1 cellular context compared by ENCODE assay signal in the genomic region with DNA sequence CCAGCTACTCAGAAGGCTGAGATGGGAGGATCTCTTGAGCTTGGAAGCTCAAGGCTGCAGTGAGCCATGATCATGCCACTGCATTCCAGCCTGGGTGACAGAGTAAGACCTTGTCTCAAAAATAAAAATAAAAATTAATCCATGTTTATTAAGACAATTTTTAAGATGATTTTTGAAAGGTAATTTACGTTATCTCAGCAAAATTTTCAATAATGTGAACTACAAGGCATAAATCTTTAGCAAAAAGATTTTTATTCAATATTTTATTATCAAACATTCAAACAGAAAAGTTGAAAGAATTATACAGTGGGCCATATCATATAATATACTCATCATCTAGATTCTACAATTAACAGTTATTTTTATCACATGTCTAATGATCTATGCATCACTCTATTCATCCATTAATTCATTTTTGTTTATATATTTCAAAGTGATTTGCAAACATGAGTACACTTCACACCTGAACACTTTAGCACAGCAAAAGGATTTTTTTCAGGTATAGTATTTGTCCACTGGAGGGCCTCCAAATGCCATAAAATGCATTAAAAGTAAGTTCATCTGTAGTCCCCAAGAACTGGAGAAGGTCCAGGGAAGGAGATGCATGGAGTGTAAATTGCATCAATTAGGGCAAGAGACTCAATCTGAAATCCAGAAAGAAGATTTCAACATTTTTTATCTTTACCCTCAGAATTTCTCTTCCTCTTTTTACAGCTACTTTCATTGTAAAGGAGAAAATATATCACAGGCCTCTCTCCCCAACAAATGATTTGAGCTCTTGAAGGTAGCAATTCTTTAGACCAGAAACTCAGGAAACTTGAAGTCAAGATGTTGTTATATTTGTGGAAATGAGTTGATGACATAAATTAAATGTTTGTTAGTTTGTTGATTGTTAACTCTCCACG.
TF ChIP-seq lines count a peak whose summit lies in the region.

No MANE protein-coding gene starts in this region.

TF ChIP-seq in GM12878, 131 proteins besides CTCF, POLR2A, EP300 and RAD21 (continued from another document):
- peak; percentile 38; the same call in 1 of the 2 replicates for TF ChIP-seq SPI1 (IDR thresholded peaks at IDR 0.05; ENCODE audit: borderline replicate concordance, insufficient read depth, low read depth, low read length)
- peak; percentile 87 for TF ChIP-seq SMC3 (IDR thresholded peaks at IDR 0.05; ENCODE audit: borderline replicate concordance, low read length)
- TF ChIP-seq GABPA (IDR thresholded peaks at IDR 0.05; ENCODE audit: low read depth): no peak
- no peak for TF ChIP-seq HDAC6 (IDR thresholded peaks at IDR 0.05; ENCODE audit: unreplicated experiment)
- no peak for TF ChIP-seq NR2F1 (conservative IDR thresholded peaks at IDR 0.05)
- no peak for TF ChIP-seq KDM1A (IDR thresholded peaks at IDR 0.05; ENCODE audit: borderline replicate concordance)
- no peak for TF ChIP-seq CREM (IDR thresholded peaks at IDR 0.05; ENCODE audit: low read depth)
- TF ChIP-seq, protein P1, sequence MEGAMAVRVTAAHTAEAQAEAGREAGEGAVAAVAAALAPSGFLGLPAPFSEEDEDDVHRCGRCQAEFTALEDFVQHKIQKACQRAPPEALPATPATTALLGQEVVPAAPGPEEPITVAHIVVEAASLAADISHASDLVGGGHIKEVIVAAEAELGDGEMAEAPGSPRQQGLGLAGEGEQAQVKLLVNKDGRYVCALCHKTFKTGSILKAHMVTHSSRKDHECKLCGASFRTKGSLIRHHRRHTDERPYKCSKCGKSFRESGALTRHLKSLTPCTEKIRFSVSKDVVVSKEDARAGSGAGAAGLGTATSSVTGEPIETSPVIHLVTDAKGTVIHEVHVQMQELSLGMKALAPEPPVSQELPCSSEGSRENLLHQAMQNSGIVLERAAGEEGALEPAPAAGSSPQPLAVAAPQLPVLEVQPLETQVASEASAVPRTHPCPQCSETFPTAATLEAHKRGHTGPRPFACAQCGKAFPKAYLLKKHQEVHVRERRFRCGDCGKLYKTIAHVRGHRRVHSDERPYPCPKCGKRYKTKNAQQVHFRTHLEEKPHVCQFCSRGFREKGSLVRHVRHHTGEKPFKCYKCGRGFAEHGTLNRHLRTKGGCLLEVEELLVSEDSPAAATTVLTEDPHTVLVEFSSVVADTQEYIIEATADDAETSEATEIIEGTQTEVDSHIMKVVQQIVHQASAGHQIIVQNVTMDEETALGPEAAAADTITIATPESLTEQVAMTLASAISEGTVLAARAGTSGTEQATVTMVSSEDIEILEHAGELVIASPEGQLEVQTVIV (IDR thresholded peaks at IDR 0.05; ENCODE audit: borderline replicate concordance, partially characterized antibody): no peak
- TF ChIP-seq SP1 (IDR thresholded peaks at IDR 0.05; ENCODE audit: low read depth, low read length): no peak
- no peak for TF ChIP-seq BMI1 (IDR thresholded peaks at IDR 0.05; ENCODE audit: borderline replicate concordance)
- no peak for TF ChIP-seq ZBTB11 (CRISPR knock-in tag; IDR thresholded peaks at IDR 0.05)
- TF ChIP-seq BCLAF1 (IDR thresholded peaks at IDR 0.05): no peak
